In the genomic region with DNA sequence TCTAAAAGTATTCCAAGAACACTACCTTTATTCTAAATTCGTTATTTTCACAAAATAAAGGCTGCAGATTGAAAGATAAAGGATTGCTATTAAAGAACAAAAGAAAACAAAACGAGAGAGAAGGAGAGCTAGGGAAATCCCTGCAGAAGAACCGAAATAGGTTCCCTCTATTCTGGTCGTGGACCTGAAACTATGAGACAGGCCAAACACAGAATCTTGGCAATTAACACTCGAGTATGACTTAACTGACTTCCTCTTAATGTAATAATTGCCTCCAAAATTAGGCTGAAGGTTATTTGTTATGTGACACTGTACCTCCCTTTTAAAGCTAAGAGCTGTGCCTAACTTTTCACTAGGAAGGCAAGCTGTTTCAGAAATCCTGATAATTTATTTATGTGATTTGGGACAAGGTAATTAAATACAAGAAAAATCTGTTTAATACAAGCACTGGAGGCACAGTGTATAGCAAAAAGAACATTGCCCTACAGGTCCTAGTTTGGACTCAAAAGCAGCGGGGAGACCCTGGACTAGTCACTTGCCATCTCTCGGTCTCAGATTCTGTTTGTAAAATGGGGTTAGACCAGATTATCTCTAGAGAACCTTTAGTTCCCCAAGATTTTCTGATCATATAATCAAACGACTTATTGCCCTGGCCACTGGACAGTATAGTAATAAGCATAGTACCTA, we compare ENCODE assay signal across 15 cellular contexts. TPM values are rescaled to one million over a fixed set of nuclear protein-coding genes. Genes with fewer than 3 reads are reported as not detected.
DNase-seq lines count a peak whose midpoint lies in the region; ATAC-seq and TF ChIP-seq lines count a peak whose summit lies in the region.
"Had no signal": no experiment of that assay in that cellular context is flagged by ENCODE, and none has a peak within 500 bp of the region (broad histone marks: within the 10 kb centered on the region; RNA-seq: fewer than 3 reads in every experiment).

No MANE protein-coding gene starts in this region.

- POLR2A ChIA-PET in PC-9 (lab: Charles Lee; ENCODE audit: unreplicated experiment): no interaction called here

- H3K4me3 Mint-ChIP-seq in stimulated activated naive CD8-positive, alpha-beta T cell treated with anti-CD3 and anti-CD28 coated beads, Interleukin-15, Interleukin-2, amounts not matched to agents 100 ng/mL and 50 ng/mL, for 24 hours: peak overlapping the region; percentile 30
- H3K4me3 Mint-ChIP-seq: H9 had no signal

- H3K4me3 ChIP-seq in PC-9 (no peak overlapping the region), hepatocyte (no peak overlapping the region)
- H3K4me3 ChIP-seq: prostate gland, tibial nerve had no signal

- peaks cover 95% of the 10 kb centered on the region for H3K36me3 ChIP-seq in PC-9 (ENCODE audit: low read depth)
- peaks cover 8% of the 10 kb centered on the region for H3K36me3 ChIP-seq in hepatocyte (replicated peaks; ENCODE audit: insufficient read depth, low read depth)
- H3K36me3 ChIP-seq: prostate gland had no signal

- H3K9me2 ChIP-seq in PC-9 (ENCODE audit: insufficient read depth) (no peaks in the 10 kb centered on the region), hepatocyte (replicated peaks; ENCODE audit: insufficient read depth) (no peaks in the 10 kb centered on the region)

- peaks cover 48% of the 10 kb centered on the region for H3K4me1 Mint-ChIP-seq in stimulated activated naive CD8-positive, alpha-beta T cell treated with anti-CD3 and anti-CD28 coated beads, Interleukin-15, Interleukin-2, amounts not matched to agents 100 ng/mL and 50 ng/mL, for 24 hours (ENCODE audit: low read depth)
- H3K4me1 Mint-ChIP-seq: H9 had no signal

- peaks cover 91% of the 10 kb centered on the region for H3K79me2 ChIP-seq in PC-9 (ENCODE audit: low read depth)
- peaks cover 45% of the 10 kb centered on the region for H3K79me2 ChIP-seq in hepatocyte

- DNase-seq in stimulated activated naive CD8-positive, alpha-beta T cell treated with anti-CD3 and anti-CD28 coated beads, Interleukin-15, Interleukin-2, amounts not matched to agents 100 U/mL and 50 U/mL, for 24 hours: no peak
- DNase-seq in PC-9: no peak
- DNase-seq in hepatocyte (ENCODE audit: low spot score): no peak
- DNase-seq in dedifferentiated amniotic fluid mesenchymal stem cell (ENCODE audit: extremely low spot score): no peak
- no peak for DNase-seq in amniotic stem cell (lab: John Stamatoyannopoulos, UW)
- DNase-seq: AML-193, anterior cingulate cortex, H9, MV-4-11 had no signal

- H3K27me3 Mint-ChIP-seq in stimulated activated naive CD8-positive, alpha-beta T cell treated with anti-CD3 and anti-CD28 coated beads, Interleukin-15, Interleukin-2, amounts not matched to agents 100 ng/mL and 50 ng/mL, for 24 hours: no peaks in the 10 kb centered on the region

- H3K36me3 Mint-ChIP-seq in stimulated activated naive CD8-positive, alpha-beta T cell treated with anti-CD3 and anti-CD28 coated beads, Interleukin-15, Interleukin-2, amounts not matched to agents 100 ng/mL and 50 ng/mL, for 24 hours (ENCODE audit: low read depth): peaks cover 95% of the 10 kb centered on the region

- H3K9me3 ChIP-seq in PC-9 (ENCODE audit: insufficient read depth, low read depth): no peaks in the 10 kb centered on the region
- no peaks in the 10 kb centered on the region for H3K9me3 ChIP-seq in hepatocyte (ENCODE audit: low read depth)
- H3K9me3 ChIP-seq: prostate gland, tibial nerve had no signal

- no peaks in the 10 kb centered on the region for H3K9me3 Mint-ChIP-seq in stimulated activated naive CD8-positive, alpha-beta T cell treated with anti-CD3 and anti-CD28 coated beads, Interleukin-15, Interleukin-2, amounts not matched to agents 100 ng/mL and 50 ng/mL, for 24 hours
- H3K9me3 Mint-ChIP-seq: H9 had no signal

- H3F3A ChIP-seq in PC-9 (ENCODE audit: insufficient read depth, low read depth): peaks cover 86% of the 10 kb centered on the region

- WGBS in hepatocyte (ENCODE audit: low lambda C conversion rate, missing lambda C conversion rate): 92% methylated on average over 8 of the region's 8 CpGs

- BruUV-seq in PC-9 (replicated peaks; lab: Mats Ljungman, UMichigan): no TSS peak

- peak overlapping the region; percentile 26 for H3K27ac ChIP-seq in PC-9
- H3K27ac ChIP-seq in hepatocyte: no peak overlapping the region
- H3K27ac ChIP-seq: epithelial cell of prostate, prostate gland, tibial nerve had no signal

- ATAC-seq in stimulated activated naive CD8-positive, alpha-beta T cell treated with anti-CD3 and anti-CD28 coated beads, Interleukin-15, Interleukin-2, amounts not matched to agents 100 U/mL and 50 U/mL, for 24 hours: no peak
- ATAC-seq in GM21717 (IDR thresholded peaks at IDR 0.05; ENCODE audit: unreplicated experiment) (peak; percentile 76), GM19455 (IDR thresholded peaks at IDR 0.05; ENCODE audit: unreplicated experiment) (no peak)

- H3K4me2 ChIP-seq in PC-9 (no peak overlapping the region), hepatocyte (no peak overlapping the region)

- no peak for TF ChIP-seq CTCF in PC-9 (conservative IDR thresholded peaks at IDR 0.05)
- no peak for TF ChIP-seq CTCF in hepatocyte (IDR thresholded peaks at IDR 0.05; ENCODE audit: poor library complexity)

- CTCF ChIA-PET in PC-9 (lab: Charles Lee): interaction anchor here (0.6 kb wide), 1 partner anchor 15 kb away, joined by 3 read pairs; no protein-coding TSS in a partner anchor

- H2AFZ ChIP-seq in PC-9 (no peak overlapping the region), hepatocyte (no peak overlapping the region)

- intact Hi-C loops in PC-9 (cut with micrococcal nuclease; ENCODE audit: unreplicated experiment): no loop called here

- H4K20me1 ChIP-seq in PC-9 (ENCODE audit: insufficient read depth): peaks cover 35% of the 10 kb centered on the region
- H4K20me1 ChIP-seq in hepatocyte (ENCODE audit: insufficient read depth, poor library complexity, severe bottlenecking): peaks cover 13% of the 10 kb centered on the region

- H3K27me3 ChIP-seq in PC-9 (ENCODE audit: insufficient read depth, low read depth) (no peaks in the 10 kb centered on the region), hepatocyte (no peaks in the 10 kb centered on the region)
- H3K27me3 ChIP-seq: tibial nerve had no signal

- H3K4me1 ChIP-seq in PC-9 (replicated peaks; ENCODE audit: insufficient read depth) (peaks cover 5% of the 10 kb centered on the region), hepatocyte (ENCODE audit: insufficient read depth) (peaks cover 4% of the 10 kb centered on the region)
- H3K4me1 ChIP-seq: prostate gland had no signal

- peak overlapping the region; percentile 76 for H3K27ac Mint-ChIP-seq in stimulated activated naive CD8-positive, alpha-beta T cell treated with anti-CD3 and anti-CD28 coated beads, Interleukin-15, Interleukin-2, amounts not matched to agents 100 ng/mL and 50 ng/mL, for 24 hours
- H3K27ac Mint-ChIP-seq: H9 had no signal

RNA-seq across cellular contexts. Expression of a gene that starts 11.6 kb away (rescaled TPM):
- total RNA-seq in PC-9 (2021) (208 and 302 TPM in 2 replicates), hepatocyte (251 and 299 TPM in 2 replicates)
- 71.8 and 98.9 TPM in 2 replicates for polyA plus RNA-seq in hepatocyte
